7 cellular contexts compared by ENCODE assay signal in genomic region chr2:206693399-206694137, GRCh38. TPM values are rescaled to one million over a fixed set of nuclear protein-coding genes. Genes with fewer than 3 reads are reported as not detected.
A peak's percentile ranks its signal among the peaks of the same experiment; 100 is the strongest.
DNase-seq lines count a peak whose midpoint lies in the region; ATAC-seq, FAIRE-seq and TF ChIP-seq lines count a peak whose summit lies in the region.

No MANE protein-coding gene starts in this region.

- H3K4me1 Mint-ChIP-seq in effector memory CD8-positive, alpha-beta T cell (ENCODE audit: low read depth in 2 of 2), result no peaks in the 10 kb centered on the region

- no peak overlapping the region for H4K8ac ChIP-seq in mesenchymal stem cell (ENCODE audit: low read length)

- H3K4ac ChIP-seq in mesenchymal stem cell (ENCODE audit: low read depth in 1 of 2, low read length in 2 of 2), result no peak overlapping the region

- no peak overlapping the region for H2AFZ ChIP-seq in SK-N-SH (ENCODE audit: low read depth)
- no peak overlapping the region for H2AFZ ChIP-seq in mesenchymal stem cell (ENCODE audit: low read depth, low read length)

- H3K36me3 Mint-ChIP-seq in effector memory CD8-positive, alpha-beta T cell (ENCODE audit: insufficient read depth), result no peaks in the 10 kb centered on the region

- H3K27ac ChIP-seq in SK-N-SH (ENCODE audit: low read depth in 2 of 2, low read length in 1 of 2), result no peak overlapping the region
- no peak overlapping the region for H3K27ac ChIP-seq in mesenchymal stem cell (ENCODE audit: low read length, poor library complexity, severe bottlenecking)

- no peaks in the 10 kb centered on the region for H3K9me3 ChIP-seq in SK-N-SH
- no peaks in the 10 kb centered on the region for H3K9me3 ChIP-seq in mesenchymal stem cell (ENCODE audit: control insufficient read depth, low read length)

- WGBS in SK-N-SH (ENCODE audit: low lambda C conversion rate), result 18% methylated on average over 5 of the region's 5 CpGs
- WGBS in mesenchymal stem cell, result 14% methylated on average over 4 of the region's 5 CpGs

- no peak overlapping the region for H2BK5ac ChIP-seq in mesenchymal stem cell (ENCODE audit: low read depth, low read length, poor library complexity, severe bottlenecking)

- H3K27ac Mint-ChIP-seq in effector memory CD8-positive, alpha-beta T cell, result no peak overlapping the region

- H3K4me3 Mint-ChIP-seq in effector memory CD8-positive, alpha-beta T cell, result no peak overlapping the region

- H3K79me1 ChIP-seq in mesenchymal stem cell (replicated peaks; ENCODE audit: low read length, poor library complexity, severe bottlenecking), result no peaks in the 10 kb centered on the region

- H3K36me3 ChIP-seq in SK-N-SH (replicated peaks in 1 of 2; ENCODE audit: control insufficient read depth in 1 of 2, insufficient read depth in 2 of 2, low read length in 1 of 2), result no peaks in the 10 kb centered on the region
- H3K36me3 ChIP-seq in mesenchymal stem cell (ENCODE audit: control insufficient read depth in 1 of 2, insufficient read depth in 2 of 2, low read depth in 1 of 2, low read length in 2 of 2), result no peaks in the 10 kb centered on the region

- no peak overlapping the region for H2BK15ac ChIP-seq in mesenchymal stem cell (ENCODE audit: low read depth, poor library complexity, severe bottlenecking)

- H4K91ac ChIP-seq in mesenchymal stem cell (ENCODE audit: low read length), result no peak overlapping the region

- no peak overlapping the region for H2BK12ac ChIP-seq in mesenchymal stem cell (ENCODE audit: low read length in 2 of 2)

- no peak overlapping the region for H3K23ac ChIP-seq in mesenchymal stem cell (ENCODE audit: low read length in 2 of 2)

- no peaks in the 10 kb centered on the region for H3K9me2 ChIP-seq in SK-N-SH

- CTCF ChIA-PET in SK-N-SH (lab: Yijun Ruan, JAX), result interaction anchor here (0.7 to 5.4 kb wide), 8 partner anchors 11 to 1033 kb away, joined by 3 to 58 read pairs (median 6); no protein-coding TSS in a partner anchor

- H3K9ac ChIP-seq in SK-N-SH, result no peak overlapping the region
- H3K9ac ChIP-seq in mesenchymal stem cell (ENCODE audit: low read length), result no peak overlapping the region

- H3K79me2 ChIP-seq in SK-N-SH (ENCODE audit: insufficient read depth), result no peaks in the 10 kb centered on the region

- peaks cover 5 to 23% of the 10 kb centered on the region in 2 donors for H3K27me3 Mint-ChIP-seq in effector memory CD8-positive, alpha-beta T cell

- TF ChIP-seq RAD21 in SK-N-SH (IDR thresholded peaks at IDR 0.05; ENCODE audit: low read length), result peak; percentile 94

- POLR2A ChIA-PET in SK-N-SH (lab: Yijun Ruan, JAX), result no interaction called here

- DNase-seq in EL (peak; percentile 51), NAMALWA (ENCODE audit: low spot score) (peak; percentile 76), SK-N-SH (peak; percentile 59), mesenchymal stem cell (peak; percentile 69), urothelium cell line (ENCODE audit: low spot score) (peak; percentile 61)
- peak; percentile 28 to 38 (median 31) for DNase-seq in effector memory CD8-positive, alpha-beta T cell

- H3K4me3 ChIP-seq in SK-N-SH (ENCODE audit: low read depth in 2 of 2, low read length in 1 of 2), result no peak overlapping the region; a peak in 1 of 4 replicates
- H3K4me3 ChIP-seq in mesenchymal stem cell (ENCODE audit: insufficient read depth in 1 of 2, low read depth in 1 of 2, low read length in 2 of 2), result no peak overlapping the region

- no peaks in the 10 kb centered on the region for H3K9me3 Mint-ChIP-seq in effector memory CD8-positive, alpha-beta T cell

- H3K18ac ChIP-seq in mesenchymal stem cell (ENCODE audit: low read depth in 1 of 2, low read length in 2 of 2), result no peak overlapping the region

- peak; percentile 74 for ATAC-seq in GM21528 (IDR thresholded peaks at IDR 0.05; ENCODE audit: low FRiP score, unreplicated experiment)
- ATAC-seq in effector memory CD8-positive, alpha-beta T cell (replicated peaks), result peak; percentile 52

- H4K20me1 ChIP-seq in SK-N-SH (ENCODE audit: insufficient read depth), result no peaks in the 10 kb centered on the region

- no peak overlapping the region for H2AK5ac ChIP-seq in mesenchymal stem cell (ENCODE audit: low read length, severe bottlenecking)

- peak; percentile 77 for TF ChIP-seq CTCF in SK-N-SH (IDR thresholded peaks at IDR 0.05)

- H3K14ac ChIP-seq in mesenchymal stem cell (ENCODE audit: low read length in 2 of 2), result no peak overlapping the region

- FAIRE-seq in urothelium cell line (lab: Jason Lieb, UNC), result no peak

- no peak for TF ChIP-seq EP300 in SK-N-SH (IDR thresholded peaks at IDR 0.05; ENCODE audit: borderline replicate concordance in 1 of 2, low read depth in 1 of 2, low read length in 1 of 2)

- no peaks in the 10 kb centered on the region; the same call in 1 of the 2 replicates for H3K27me3 ChIP-seq in SK-N-SH (ENCODE audit: insufficient read depth)
- no peaks in the 10 kb centered on the region for H3K27me3 ChIP-seq in mesenchymal stem cell (ENCODE audit: control insufficient read depth in 1 of 2, insufficient read depth in 1 of 2, low read length in 2 of 2)

- H3K4me1 ChIP-seq in SK-N-SH (ENCODE audit: control insufficient read depth in 1 of 2, insufficient read depth in 2 of 2, low read depth in 1 of 2, low read length in 1 of 2) (no peaks in the 10 kb centered on the region), mesenchymal stem cell (ENCODE audit: control insufficient read depth, insufficient read depth, low read depth, low read length) (no peaks in the 10 kb centered on the region)

- H3F3A ChIP-seq in SK-N-SH (replicated peaks; ENCODE audit: insufficient read depth), result no peaks in the 10 kb centered on the region

- no peak overlapping the region for H2BK120ac ChIP-seq in mesenchymal stem cell (ENCODE audit: low read depth, low read length)

- H3K4me2 ChIP-seq in SK-N-SH (no peak overlapping the region), mesenchymal stem cell (ENCODE audit: low read length, poor library complexity, severe bottlenecking) (no peak overlapping the region)

TF ChIP-seq in SK-N-SH, 30 proteins besides CTCF, POLR2A, EP300 and RAD21:
- TF ChIP-seq SMC3 (IDR thresholded peaks at IDR 0.05; ENCODE audit: low read depth, low read length), result peak; percentile 61
- no peak for TF ChIP-seq REST (IDR thresholded peaks at IDR 0.05; ENCODE audit: low read depth, low read length)

RNA-seq across cellular contexts. Expression of gene DYTN, which starts 24.6 kb away (rescaled TPM):
- polyA plus RNA-seq in SK-N-SH (2012; rRNA removed), result not detected in 2 replicates
- not detected in 2 replicates for polyA plus RNA-seq in SK-N-SH (2012; cell fraction: cytosol; rRNA removed)
- not detected in 2 replicates for polyA plus RNA-seq in SK-N-SH (2012; cell fraction: nucleus; rRNA removed)
- polyA plus RNA-seq in mesenchymal stem cell (2013, experiment 1 of 2), result not detected
- not detected for polyA plus RNA-seq in mesenchymal stem cell (2013, experiment 2 of 2)

RNA-seq across cellular contexts. Expression of gene FAM237A, which starts 51.3 kb away (rescaled TPM):
- not detected in 2 replicates for polyA plus RNA-seq in SK-N-SH (2012; rRNA removed)
- polyA plus RNA-seq in SK-N-SH (2012; cell fraction: cytosol; rRNA removed), result not detected in 2 replicates
- polyA plus RNA-seq in SK-N-SH (2012; cell fraction: nucleus; rRNA removed), result not detected in 2 replicates
- 0.44 TPM for polyA plus RNA-seq in mesenchymal stem cell (2013, experiment 1 of 2)
- 1.3 TPM for polyA plus RNA-seq in mesenchymal stem cell (2013, experiment 2 of 2)
